Comparison of ENCODE assay signal across 1 cellular context in genomic region chr1:25342846-25343245, GRCh38.
TF ChIP-seq lines count a peak whose summit lies in the region.

No MANE protein-coding gene starts in this region.

TF ChIP-seq in HCT116, 20 proteins besides CTCF, POLR2A, EP300 and RAD21 (continued from another document):
- no peak for TF ChIP-seq REST (IDR thresholded peaks at IDR 0.05; ENCODE audit: low read depth)
- TF ChIP-seq FOSL1 (IDR thresholded peaks at IDR 0.05; ENCODE audit: low read depth) = no peak
